ENCODE assay signal across 8 cellular contexts in the genomic region with DNA sequence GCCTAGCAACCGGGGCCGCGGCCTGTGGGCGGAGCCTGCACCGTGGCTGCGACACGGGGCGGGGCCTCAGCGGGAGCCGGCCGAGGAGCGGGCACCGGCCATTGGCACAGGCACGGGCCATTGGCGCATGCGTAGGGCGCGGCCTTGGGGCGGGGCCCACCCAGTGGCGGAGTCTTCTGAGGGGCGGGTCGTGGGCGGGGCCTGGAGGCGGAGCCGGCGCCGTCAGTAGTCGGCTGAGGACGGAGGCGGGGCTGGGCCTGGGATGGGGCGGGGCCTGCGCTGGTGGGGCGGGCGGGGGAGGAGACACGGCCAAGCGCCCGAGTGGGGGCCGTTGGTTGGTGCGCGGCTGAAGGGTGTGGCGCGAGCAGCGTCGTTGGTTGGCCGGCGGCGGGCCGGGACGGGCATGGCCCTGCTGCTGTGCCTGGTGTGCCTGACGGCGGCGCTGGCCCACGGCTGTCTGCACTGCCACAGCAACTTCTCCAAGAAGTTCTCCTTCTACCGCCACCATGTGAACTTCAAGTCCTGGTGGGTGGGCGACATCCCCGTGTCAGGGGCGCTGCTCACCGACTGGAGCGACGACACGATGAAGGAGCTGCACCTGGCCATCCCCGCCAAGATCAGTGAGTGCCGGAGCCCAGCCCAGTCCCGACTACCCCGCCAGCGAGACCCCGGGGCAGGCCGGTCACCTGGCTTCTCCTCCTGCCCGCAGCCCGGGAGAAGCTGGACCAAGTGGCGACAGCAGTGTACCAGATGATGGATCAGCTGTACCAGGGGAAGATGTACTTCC. TPM values are rescaled to one million over a fixed set of nuclear protein-coding genes. Genes with fewer than 3 reads are reported as not detected.
DNase-seq lines count a peak whose midpoint lies in the region; ATAC-seq, FAIRE-seq and TF ChIP-seq lines count a peak whose summit lies in the region.

A gene with protein sequence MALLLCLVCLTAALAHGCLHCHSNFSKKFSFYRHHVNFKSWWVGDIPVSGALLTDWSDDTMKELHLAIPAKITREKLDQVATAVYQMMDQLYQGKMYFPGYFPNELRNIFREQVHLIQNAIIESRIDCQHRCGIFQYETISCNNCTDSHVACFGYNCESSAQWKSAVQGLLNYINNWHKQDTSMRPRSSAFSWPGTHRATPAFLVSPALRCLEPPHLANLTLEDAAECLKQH (plus strand): TSS at position 373 of the 787 bp plus-strand sequence. CDS start 31 bp downstream, at position 404.

- H3K4me3 ChIP-seq in right atrium auricular region: peak within 1 kb of the TSS; percentile 80 to 85
- H3K4me3 ChIP-seq in prostate gland: peak within 1 kb of the TSS; percentile 77 to 81

- TF ChIP-seq POLR2A in GM15510 (IDR thresholded peaks at IDR 0.05; ENCODE audit: borderline replicate concordance, extremely low read depth, insufficient read length) (peak; percentile 28), prostate gland (IDR thresholded peaks at IDR 0.05) (peak; percentile 59)

- DNase-seq in NCI-H146 treated with DMSO at 0.1 percent for 48 hours (lab: John Stamatoyannopoulos, UW; ENCODE audit: unreplicated experiment) (peak; percentile 66), amygdala (lab: John Stamatoyannopoulos, UW) (peak; percentile 89 to 100 (median 99)), right atrium auricular region (ENCODE audit: low spot score) (peak; percentile 98), prostate gland (ENCODE audit: low spot score) (peak; percentile 99), urothelium cell line (ENCODE audit: low spot score) (peak; percentile 97)

- H3K27me3 ChIP-seq in right atrium auricular region (no peaks in the 10 kb centered on the region), prostate gland (replicated peaks; ENCODE audit: insufficient read depth) (no peaks in the 10 kb centered on the region)

- WGBS in prostate gland: 0% methylated on average over 44 of the region's 71 CpGs

- intact Hi-C loops in T-helper 1 cell treated with Interleukin-12 subunit alpha and Interleukin-12 subunit beta and Interleukin-4 antibody, amounts not matched to agents 30 ng/mL and 1 ng/mL, for 36 hours (cut with micrococcal nuclease): loop anchor here (1.0 to 5.0 kb wide), 13 partner anchors 11 to 1299 kb away; a partner anchor contains a TSS
- intact Hi-C loops in prostate gland (cut with DNase I): loop anchor here (2.0 to 5.0 kb wide), 2 partner anchors 54 to 176 kb away; a partner anchor contains a TSS

- H3K36me3 ChIP-seq in right atrium auricular region (peaks cover 27% of the 10 kb centered on the region), prostate gland (peaks cover 0 to 6% of the 10 kb centered on the region in 2 donors)

- H3K27ac ChIP-seq in right atrium auricular region (peak within 1 kb of the TSS; percentile 95 to 96), prostate gland (peak within 1 kb of the TSS; percentile 91 to 96)

- H3K4me1 ChIP-seq in right atrium auricular region (peaks cover 0 to 38% of the 10 kb centered on the region in 2 donors), prostate gland (replicated peaks) (peaks cover 20% of the 10 kb centered on the region)

- ATAC-seq in HG02885 (IDR thresholded peaks at IDR 0.05; ENCODE audit: poor library complexity, unreplicated experiment): peak; percentile 79

- FAIRE-seq in urothelium cell line (lab: Jason Lieb, UNC): peak; percentile 35

- TF ChIP-seq CTCF in right atrium auricular region (IDR thresholded peaks at IDR 0.05) (peak; percentile 30 to 58), prostate gland (IDR thresholded peaks at IDR 0.05) (peak in 3 of 4 experiments; percentile 34 to 63 (median 62))

- no peaks in the 10 kb centered on the region for H3K9me3 ChIP-seq in right atrium auricular region
- H3K9me3 ChIP-seq in prostate gland: no peaks in the 10 kb centered on the region

RNA-seq across cellular contexts. Expression of the gene that starts here (rescaled TPM):
- 15.4 and 19.1 TPM in 2 replicates for total RNA-seq in T-helper 1 cell treated with Interleukin-12 subunit alpha and Interleukin-12 subunit beta and Interleukin-4 antibody, amounts not matched to agents 30 ng/mL and 1 ng/mL, for 36 hours
- total RNA-seq in right atrium auricular region: 1 to 10 TPM in 1 of 2 donors, under 1 TPM in 1; 0.67 to 1.4 TPM
- total RNA-seq in prostate gland: 10 to 100 TPM; 11.8 to 50.2 TPM

Comparison
In these comparisons a context has a peak if more than half of its experiments do, and no peak if none do; other contexts are left out.
1. Peak in every context shown above with its lines: DNase-seq, ATAC-seq, H3K4me3 ChIP-seq and H3K27ac ChIP-seq.